Comparison of ENCODE assay signal across 6 cellular contexts in genomic region chr19:48964205-48965032, GRCh38. TPM values are rescaled to one million over a fixed set of nuclear protein-coding genes. Genes with fewer than 3 reads are reported as not detected.
DNase-seq lines count a peak whose midpoint lies in the region; ATAC-seq and TF ChIP-seq lines count a peak whose summit lies in the region.

No MANE protein-coding gene starts in this region.

- no peaks in the 10 kb centered on the region for H3K27me3 Mint-ChIP-seq in nephron (ENCODE audit: low read depth)

- H3K4me3 Mint-ChIP-seq in nephron, result peak overlapping the region; percentile 99 to 100 (median 99)

- peaks cover 30% of the 10 kb centered on the region for H3K36me3 Mint-ChIP-seq in nephron (ENCODE audit: low read depth)

- peaks cover 27% of the 10 kb centered on the region for H3K4me1 Mint-ChIP-seq in nephron

- TF ChIP-seq POLR2A in body of pancreas (IDR thresholded peaks at IDR 0.05), result no peak

- H3K4me3 ChIP-seq in body of pancreas, result peak overlapping the region in 1 of 2 donors; percentile 93

- no peak for ATAC-seq in body of pancreas
- ATAC-seq in GM19452 (IDR thresholded peaks at IDR 0.05; ENCODE audit: unreplicated experiment), result no peak
- ATAC-seq in left colon, result no peak

- peaks cover 39% of the 10 kb centered on the region for H3K4me1 ChIP-seq in body of pancreas

- H3K36me3 ChIP-seq in body of pancreas (replicated peaks in 1 of 2; ENCODE audit: insufficient read depth in 1 of 2, low read depth in 2 of 2), result no peaks in the 10 kb centered on the region

- no peaks in the 10 kb centered on the region for H3K27me3 ChIP-seq in body of pancreas

- WGBS in body of pancreas, 2 donors, result 31 to 32% methylated on average over 13 to 19 of the region's 19 CpGs

- H3K9me3 Mint-ChIP-seq in nephron, result no peaks in the 10 kb centered on the region

- DNase-seq in DMS79 treated with DMSO at 0.1 percent for 48 hours (lab: John Stamatoyannopoulos, UW) (peak; percentile 37), DMS79 (lab: John Stamatoyannopoulos, UW) (no peak), body of pancreas (peak in 3 of 4 donors; percentile 38 to 43 (median 41)), left colon (no peak)

- intact Hi-C loops in body of pancreas (cut with DNase I), result no loop called here
- intact Hi-C loops in left colon (cut with DNase I, micrococcal nuclease), result loop anchor here in 1 of 2 donors (10.0 kb wide), 1 partner anchor 90 kb away; the partner anchor contains the start of gene PPP1R15A

- H3K27ac ChIP-seq in body of pancreas, result peak overlapping the region; percentile 83 to 94 (median 90)

- TF ChIP-seq CTCF in body of pancreas (IDR thresholded peaks at IDR 0.05) (no peak), nephron (IDR thresholded peaks at IDR 0.05; ENCODE audit: unreplicated experiment in 3 of 3) (no peak)

- no peaks in the 10 kb centered on the region for H3K9me3 ChIP-seq in body of pancreas

- H3K27ac Mint-ChIP-seq in nephron, result peak overlapping the region; percentile 96 to 100 (median 99)

RNA-seq across cellular contexts. Expression of gene FTL, which starts 0.7 kb away (rescaled TPM):
- total RNA-seq in body of pancreas, result 1,000 to 10,000 TPM; 1,824 to 3,385 TPM
- 1,000 to 10,000 TPM in 1 of 2 donors, 100 to 1,000 TPM in 1; 931 to 1,901 TPM for total RNA-seq in left colon

RNA-seq across cellular contexts. Expression of gene BAX, which starts 9.7 kb away (rescaled TPM):
- 10 to 100 TPM; 15.3 to 22.7 TPM for total RNA-seq in body of pancreas
- total RNA-seq in left colon, result 100 to 1,000 TPM; 128 to 174 TPM

RNA-seq across cellular contexts. Expression of gene GYS1, which starts 28.7 kb away (rescaled TPM):
- 10 to 100 TPM in 1 of 2 donors, 1 to 10 TPM in 1; 7.5 to 17.8 TPM for total RNA-seq in body of pancreas
- total RNA-seq in left colon, result 10 to 100 TPM; 41.4 to 48.6 TPM

RNA-seq across cellular contexts. Expression of gene RUVBL2, which starts 29.3 kb away (rescaled TPM):
- total RNA-seq in body of pancreas (10 to 100 TPM; 46.5 to 47.2 TPM), left colon (10 to 100 TPM; 47.9 to 56.7 TPM)

RNA-seq across cellular contexts. Expression of gene DHDH, which starts 30.9 kb away (rescaled TPM):
- total RNA-seq in body of pancreas (not detected), left colon (under 1 TPM in 1 of 2 donors, not detected in 1; 0.56 TPM)

Comparison
In these comparisons a context has a peak if more than half of its experiments do, and no peak if none do; other contexts are left out.
1. DNase-seq: peak in DMS79 treated with DMSO at 0.1 percent for 48 hours (single experiment) and body of pancreas (3 of 4); none in DMS79 (single experiment) and left colon (0 of 2).
2. RNA of gene BAX, which starts 9.7 kb away (total RNA-seq): 128 to 174 TPM in left colon; 15.3 to 22.7 TPM in body of pancreas; every median in the first group is over 4 times any median in the second.